ENCODE assay signal across 1 cellular context in genomic region chr11:46718155-46719019, GRCh38.
TF ChIP-seq lines count a peak whose summit lies in the region.

No MANE protein-coding gene starts in this region.

TF ChIP-seq in HepG2, 621 proteins besides CTCF, POLR2A, EP300 and RAD21 (continued from another document and continues in another):
- TF ChIP-seq ARID4A (CRISPR knock-in tag; IDR thresholded peaks at IDR 0.05; ENCODE audit: borderline replicate concordance) (peak; percentile 73), ATM (IDR thresholded peaks at IDR 0.05; ENCODE audit: borderline replicate concordance) (no peak), NONO (IDR thresholded peaks at IDR 0.05) (no peak), NONO (CRISPR knock-in tag; conservative IDR thresholded peaks at IDR 0.05) (peak; percentile 96), ZNF205 (CRISPR knock-in tag; IDR thresholded peaks at IDR 0.05) (peak; percentile 78; the same call in 1 of the 2 replicates), CHD2 (IDR thresholded peaks at IDR 0.05; ENCODE audit: low read depth, low read length) (peak; percentile 50; the same call in 1 of the 2 replicates), ZNF598 (CRISPR knock-in tag; IDR thresholded peaks at IDR 0.05; ENCODE audit: borderline replicate concordance) (no peak), ZNF326 (CRISPR knock-in tag; IDR thresholded peaks at IDR 0.05; ENCODE audit: borderline replicate concordance) (no peak), DNMT1 (CRISPR knock-in tag; IDR thresholded peaks at IDR 0.05) (no peak), SMARCC2 (IDR thresholded peaks at IDR 0.05) (no peak), SALL1 (CRISPR knock-in tag; IDR thresholded peaks at IDR 0.05) (peak; percentile 95), ZKSCAN8 (CRISPR knock-in tag; IDR thresholded peaks at IDR 0.05; ENCODE audit: borderline replicate concordance) (no peak), CERS6 (CRISPR knock-in tag; IDR thresholded peaks at IDR 0.05) (no peak), ZNF251 (CRISPR knock-in tag; IDR thresholded peaks at IDR 0.05) (no peak), MXD4 (CRISPR knock-in tag; IDR thresholded peaks at IDR 0.05) (peak; percentile 73; the same call in 1 of the 2 replicates), ZFYVE20 (CRISPR knock-in tag; IDR thresholded peaks at IDR 0.05; ENCODE audit: borderline replicate concordance, low read depth) (no peak), ZNF792 (CRISPR knock-in tag; IDR thresholded peaks at IDR 0.05) (peak; percentile 76), ELF4 (CRISPR knock-in tag; IDR thresholded peaks at IDR 0.05; ENCODE audit: borderline replicate concordance) (peak; percentile 50; the same call in 1 of the 2 replicates), SIX1 (CRISPR knock-in tag; IDR thresholded peaks at IDR 0.05; ENCODE audit: borderline replicate concordance) (no peak), ZNF775 (CRISPR knock-in tag; IDR thresholded peaks at IDR 0.05; ENCODE audit: borderline replicate concordance) (no peak), TP53 (CRISPR knock-in tag; conservative IDR thresholded peaks at IDR 0.05) (no peak), NR2C2 (CRISPR knock-in tag; IDR thresholded peaks at IDR 0.05; ENCODE audit: borderline replicate concordance) (peak; percentile 71), NR2F6 (IDR thresholded peaks at IDR 0.05) (peak; percentile 95), NR2F6 (CRISPR knock-in tag; IDR thresholded peaks at IDR 0.05) (peak; percentile 97), ZSCAN9 (CRISPR knock-in tag; IDR thresholded peaks at IDR 0.05; ENCODE audit: borderline replicate concordance) (peak; percentile 85; the same call in 1 of the 2 replicates), NFE2L2 (IDR thresholded peaks at IDR 0.05; ENCODE audit: low read length) (no peak), HNF4A (CRISPR knock-in tag; IDR thresholded peaks at IDR 0.05) (peak; percentile 97), ARNTL (CRISPR knock-in tag; IDR thresholded peaks at IDR 0.05) (peak; percentile 92), ZBTB1 (CRISPR knock-in tag; IDR thresholded peaks at IDR 0.05; ENCODE audit: borderline replicate concordance) (no peak), MATR3 (CRISPR knock-in tag; IDR thresholded peaks at IDR 0.05) (no peak), BRCA1 (CRISPR knock-in tag; IDR thresholded peaks at IDR 0.05) (peak; percentile 60; the same call in 1 of the 2 replicates), ZNF546 (CRISPR knock-in tag; conservative IDR thresholded peaks at IDR 0.05) (peak; percentile 79), RELA (CRISPR knock-in tag; IDR thresholded peaks at IDR 0.05) (0 out of 2 replicates have a peak, but pooled peaks have one; percentile 71), RBM39 (IDR thresholded peaks at IDR 0.05; ENCODE audit: low read depth, low read length, poor library complexity, severe bottlenecking) (peak; percentile 7), NFYC (CRISPR knock-in tag; IDR thresholded peaks at IDR 0.05) (no peak)
- TF ChIP-seq, protein P1, sequence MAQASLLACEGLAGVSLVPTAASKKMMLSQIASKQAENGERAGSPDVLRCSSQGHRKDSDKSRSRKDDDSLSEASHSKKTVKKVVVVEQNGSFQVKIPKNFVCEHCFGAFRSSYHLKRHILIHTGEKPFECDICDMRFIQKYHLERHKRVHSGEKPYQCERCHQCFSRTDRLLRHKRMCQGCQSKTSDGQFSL (CRISPR knock-in tag; IDR thresholded peaks at IDR 0.05) = 0 out of 2 replicates have a peak, but pooled peaks have one; percentile 41
- TF ChIP-seq, protein P2, sequence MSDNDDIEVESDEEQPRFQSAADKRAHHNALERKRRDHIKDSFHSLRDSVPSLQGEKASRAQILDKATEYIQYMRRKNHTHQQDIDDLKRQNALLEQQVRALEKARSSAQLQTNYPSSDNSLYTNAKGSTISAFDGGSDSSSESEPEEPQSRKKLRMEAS (IDR thresholded peaks at IDR 0.05) = peak; percentile 84
- TF ChIP-seq, protein P3, sequence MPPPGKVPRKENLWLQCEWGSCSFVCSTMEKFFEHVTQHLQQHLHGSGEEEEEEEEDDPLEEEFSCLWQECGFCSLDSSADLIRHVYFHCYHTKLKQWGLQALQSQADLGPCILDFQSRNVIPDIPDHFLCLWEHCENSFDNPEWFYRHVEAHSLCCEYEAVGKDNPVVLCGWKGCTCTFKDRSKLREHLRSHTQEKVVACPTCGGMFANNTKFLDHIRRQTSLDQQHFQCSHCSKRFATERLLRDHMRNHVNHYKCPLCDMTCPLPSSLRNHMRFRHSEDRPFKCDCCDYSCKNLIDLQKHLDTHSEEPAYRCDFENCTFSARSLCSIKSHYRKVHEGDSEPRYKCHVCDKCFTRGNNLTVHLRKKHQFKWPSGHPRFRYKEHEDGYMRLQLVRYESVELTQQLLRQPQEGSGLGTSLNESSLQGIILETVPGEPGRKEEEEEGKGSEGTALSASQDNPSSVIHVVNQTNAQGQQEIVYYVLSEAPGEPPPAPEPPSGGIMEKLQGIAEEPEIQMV (CRISPR knock-in tag; IDR thresholded peaks at IDR 0.05; ENCODE audit: low read depth) = peak; percentile 77; the same call in 1 of the 2 replicates
- TF ChIP-seq, protein P4, sequence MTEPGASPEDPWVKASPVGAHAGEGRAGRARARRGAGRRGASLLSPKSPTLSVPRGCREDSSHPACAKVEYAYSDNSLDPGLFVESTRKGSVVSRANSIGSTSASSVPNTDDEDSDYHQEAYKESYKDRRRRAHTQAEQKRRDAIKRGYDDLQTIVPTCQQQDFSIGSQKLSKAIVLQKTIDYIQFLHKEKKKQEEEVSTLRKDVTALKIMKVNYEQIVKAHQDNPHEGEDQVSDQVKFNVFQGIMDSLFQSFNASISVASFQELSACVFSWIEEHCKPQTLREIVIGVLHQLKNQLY (CRISPR knock-in tag; IDR thresholded peaks at IDR 0.05) = peak; percentile 77
- TF ChIP-seq, protein P5, sequence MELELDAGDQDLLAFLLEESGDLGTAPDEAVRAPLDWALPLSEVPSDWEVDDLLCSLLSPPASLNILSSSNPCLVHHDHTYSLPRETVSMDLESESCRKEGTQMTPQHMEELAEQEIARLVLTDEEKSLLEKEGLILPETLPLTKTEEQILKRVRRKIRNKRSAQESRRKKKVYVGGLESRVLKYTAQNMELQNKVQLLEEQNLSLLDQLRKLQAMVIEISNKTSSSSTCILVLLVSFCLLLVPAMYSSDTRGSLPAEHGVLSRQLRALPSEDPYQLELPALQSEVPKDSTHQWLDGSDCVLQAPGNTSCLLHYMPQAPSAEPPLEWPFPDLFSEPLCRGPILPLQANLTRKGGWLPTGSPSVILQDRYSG (CRISPR knock-in tag; IDR thresholded peaks at IDR 0.05) = no peak
- TF ChIP-seq, protein P6, sequence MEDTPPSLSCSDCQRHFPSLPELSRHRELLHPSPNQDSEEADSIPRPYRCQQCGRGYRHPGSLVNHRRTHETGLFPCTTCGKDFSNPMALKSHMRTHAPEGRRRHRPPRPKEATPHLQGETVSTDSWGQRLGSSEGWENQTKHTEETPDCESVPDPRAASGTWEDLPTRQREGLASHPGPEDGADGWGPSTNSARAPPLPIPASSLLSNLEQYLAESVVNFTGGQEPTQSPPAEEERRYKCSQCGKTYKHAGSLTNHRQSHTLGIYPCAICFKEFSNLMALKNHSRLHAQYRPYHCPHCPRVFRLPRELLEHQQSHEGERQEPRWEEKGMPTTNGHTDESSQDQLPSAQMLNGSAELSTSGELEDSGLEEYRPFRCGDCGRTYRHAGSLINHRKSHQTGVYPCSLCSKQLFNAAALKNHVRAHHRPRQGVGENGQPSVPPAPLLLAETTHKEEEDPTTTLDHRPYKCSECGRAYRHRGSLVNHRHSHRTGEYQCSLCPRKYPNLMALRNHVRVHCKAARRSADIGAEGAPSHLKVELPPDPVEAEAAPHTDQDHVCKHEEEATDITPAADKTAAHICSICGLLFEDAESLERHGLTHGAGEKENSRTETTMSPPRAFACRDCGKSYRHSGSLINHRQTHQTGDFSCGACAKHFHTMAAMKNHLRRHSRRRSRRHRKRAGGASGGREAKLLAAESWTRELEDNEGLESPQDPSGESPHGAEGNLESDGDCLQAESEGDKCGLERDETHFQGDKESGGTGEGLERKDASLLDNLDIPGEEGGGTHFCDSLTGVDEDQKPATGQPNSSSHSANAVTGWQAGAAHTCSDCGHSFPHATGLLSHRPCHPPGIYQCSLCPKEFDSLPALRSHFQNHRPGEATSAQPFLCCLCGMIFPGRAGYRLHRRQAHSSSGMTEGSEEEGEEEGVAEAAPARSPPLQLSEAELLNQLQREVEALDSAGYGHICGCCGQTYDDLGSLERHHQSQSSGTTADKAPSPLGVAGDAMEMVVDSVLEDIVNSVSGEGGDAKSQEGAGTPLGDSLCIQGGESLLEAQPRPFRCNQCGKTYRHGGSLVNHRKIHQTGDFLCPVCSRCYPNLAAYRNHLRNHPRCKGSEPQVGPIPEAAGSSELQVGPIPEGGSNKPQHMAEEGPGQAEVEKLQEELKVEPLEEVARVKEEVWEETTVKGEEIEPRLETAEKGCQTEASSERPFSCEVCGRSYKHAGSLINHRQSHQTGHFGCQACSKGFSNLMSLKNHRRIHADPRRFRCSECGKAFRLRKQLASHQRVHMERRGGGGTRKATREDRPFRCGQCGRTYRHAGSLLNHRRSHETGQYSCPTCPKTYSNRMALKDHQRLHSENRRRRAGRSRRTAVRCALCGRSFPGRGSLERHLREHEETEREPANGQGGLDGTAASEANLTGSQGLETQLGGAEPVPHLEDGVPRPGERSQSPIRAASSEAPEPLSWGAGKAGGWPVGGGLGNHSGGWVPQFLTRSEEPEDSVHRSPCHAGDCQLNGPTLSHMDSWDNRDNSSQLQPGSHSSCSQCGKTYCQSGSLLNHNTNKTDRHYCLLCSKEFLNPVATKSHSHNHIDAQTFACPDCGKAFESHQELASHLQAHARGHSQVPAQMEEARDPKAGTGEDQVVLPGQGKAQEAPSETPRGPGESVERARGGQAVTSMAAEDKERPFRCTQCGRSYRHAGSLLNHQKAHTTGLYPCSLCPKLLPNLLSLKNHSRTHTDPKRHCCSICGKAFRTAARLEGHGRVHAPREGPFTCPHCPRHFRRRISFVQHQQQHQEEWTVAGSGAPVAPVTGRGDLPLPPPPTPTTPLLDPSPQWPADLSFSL (CRISPR knock-in tag; IDR thresholded peaks at IDR 0.05) = no peak
- TF ChIP-seq, protein P7, sequence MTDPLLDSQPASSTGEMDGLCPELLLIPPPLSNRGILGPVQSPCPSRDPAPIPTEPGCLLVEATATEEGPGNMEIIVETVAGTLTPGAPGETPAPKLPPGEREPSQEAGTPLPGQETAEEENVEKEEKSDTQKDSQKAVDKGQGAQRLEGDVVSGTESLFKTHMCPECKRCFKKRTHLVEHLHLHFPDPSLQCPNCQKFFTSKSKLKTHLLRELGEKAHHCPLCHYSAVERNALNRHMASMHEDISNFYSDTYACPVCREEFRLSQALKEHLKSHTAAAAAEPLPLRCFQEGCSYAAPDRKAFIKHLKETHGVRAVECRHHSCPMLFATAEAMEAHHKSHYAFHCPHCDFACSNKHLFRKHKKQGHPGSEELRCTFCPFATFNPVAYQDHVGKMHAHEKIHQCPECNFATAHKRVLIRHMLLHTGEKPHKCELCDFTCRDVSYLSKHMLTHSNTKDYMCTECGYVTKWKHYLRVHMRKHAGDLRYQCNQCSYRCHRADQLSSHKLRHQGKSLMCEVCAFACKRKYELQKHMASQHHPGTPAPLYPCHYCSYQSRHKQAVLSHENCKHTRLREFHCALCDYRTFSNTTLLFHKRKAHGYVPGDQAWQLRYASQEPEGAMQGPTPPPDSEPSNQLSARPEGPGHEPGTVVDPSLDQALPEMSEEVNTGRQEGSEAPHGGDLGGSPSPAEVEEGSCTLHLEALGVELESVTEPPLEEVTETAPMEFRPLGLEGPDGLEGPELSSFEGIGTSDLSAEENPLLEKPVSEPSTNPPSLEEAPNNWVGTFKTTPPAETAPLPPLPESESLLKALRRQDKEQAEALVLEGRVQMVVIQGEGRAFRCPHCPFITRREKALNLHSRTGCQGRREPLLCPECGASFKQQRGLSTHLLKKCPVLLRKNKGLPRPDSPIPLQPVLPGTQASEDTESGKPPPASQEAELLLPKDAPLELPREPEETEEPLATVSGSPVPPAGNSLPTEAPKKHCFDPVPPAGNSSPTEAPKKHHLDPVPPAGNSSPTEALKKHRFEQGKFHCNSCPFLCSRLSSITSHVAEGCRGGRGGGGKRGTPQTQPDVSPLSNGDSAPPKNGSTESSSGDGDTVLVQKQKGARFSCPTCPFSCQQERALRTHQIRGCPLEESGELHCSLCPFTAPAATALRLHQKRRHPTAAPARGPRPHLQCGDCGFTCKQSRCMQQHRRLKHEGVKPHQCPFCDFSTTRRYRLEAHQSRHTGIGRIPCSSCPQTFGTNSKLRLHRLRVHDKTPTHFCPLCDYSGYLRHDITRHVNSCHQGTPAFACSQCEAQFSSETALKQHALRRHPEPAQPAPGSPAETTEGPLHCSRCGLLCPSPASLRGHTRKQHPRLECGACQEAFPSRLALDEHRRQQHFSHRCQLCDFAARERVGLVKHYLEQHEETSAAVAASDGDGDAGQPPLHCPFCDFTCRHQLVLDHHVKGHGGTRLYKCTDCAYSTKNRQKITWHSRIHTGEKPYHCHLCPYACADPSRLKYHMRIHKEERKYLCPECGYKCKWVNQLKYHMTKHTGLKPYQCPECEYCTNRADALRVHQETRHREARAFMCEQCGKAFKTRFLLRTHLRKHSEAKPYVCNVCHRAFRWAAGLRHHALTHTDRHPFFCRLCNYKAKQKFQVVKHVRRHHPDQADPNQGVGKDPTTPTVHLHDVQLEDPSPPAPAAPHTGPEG (CRISPR knock-in tag; IDR thresholded peaks at IDR 0.05) = 0 out of 2 replicates have a peak, but pooled peaks have one; percentile 25
